Comparison of ENCODE assay signal across 8 cellular contexts in the genomic region with DNA sequence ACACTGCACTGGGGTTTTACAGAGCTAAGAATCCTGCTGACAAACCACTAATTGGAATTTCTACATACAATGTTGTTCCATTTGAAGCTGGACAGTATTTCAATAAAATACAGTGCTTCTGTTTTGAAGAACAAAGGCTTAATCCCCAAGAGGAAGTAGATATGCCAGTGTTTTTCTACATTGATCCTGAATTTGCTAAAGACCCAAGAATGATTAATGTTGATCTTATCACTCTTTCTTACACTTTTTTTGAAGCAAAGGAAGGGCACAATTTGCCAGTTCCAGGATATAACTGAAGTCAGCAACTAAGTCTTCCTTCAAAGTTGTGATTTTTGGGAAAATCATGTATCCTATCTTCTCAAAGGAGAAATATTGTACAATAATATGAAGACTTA. TPM values are rescaled to one million over a fixed set of nuclear protein-coding genes. Genes with fewer than 3 reads are reported as not detected.
DNase-seq lines count a peak whose midpoint lies in the region; ATAC-seq and TF ChIP-seq lines count a peak whose summit lies in the region.
"Not testable (repeated sequence)": the region's sequence is repeated elsewhere in the genome, so short reads cannot be mapped to it uniquely, and the experiment has no call there.

No MANE protein-coding gene starts in this region.

- peak overlapping the region; percentile 74 for H3K9ac ChIP-seq in SK-N-MC (ENCODE audit: insufficient read length)
- H3K9ac ChIP-seq in neuronal stem cell (ENCODE audit: low read depth, low read length, poor library complexity), result not testable (repeated sequence)

- not testable (repeated sequence) for TF ChIP-seq CTCF in breast epithelium (IDR thresholded peaks at IDR 0.05); fibroblast of mammary gland (conservative IDR thresholded peaks at IDR 0.05; ENCODE audit: control insufficient read depth, insufficient read depth, low read depth, low read length); kidney epithelial cell (IDR thresholded peaks at IDR 0.05; ENCODE audit: insufficient read depth, low read length, poor library complexity, severe bottlenecking); type B pancreatic cell (conservative IDR thresholded peaks at IDR 0.05)

- not testable (repeated sequence) for H3K36me3 Mint-ChIP-seq in activated T-helper 17 cell treated with anti-CD3 and anti-CD28 coated beads, Interleukin-2, amount 50 U/mL, for 72 hours (ENCODE audit: low read depth); type B pancreatic cell

- not testable (repeated sequence) for H3K36me3 ChIP-seq in H7 (replicated peaks; ENCODE audit: control insufficient read depth, insufficient read depth, low read length); SK-N-MC (ENCODE audit: insufficient read depth, low read length); breast epithelium; kidney epithelial cell (ENCODE audit: control insufficient read depth, insufficient read depth, low read length); neuronal stem cell (replicated peaks in 1 of 2; ENCODE audit: control insufficient read depth in 2 of 2, insufficient read depth in 2 of 2, low read length in 2 of 2)

- peak overlapping the region; percentile 88 for H2BK15ac ChIP-seq in neuronal stem cell (ENCODE audit: low read length)

- H3K18ac ChIP-seq in neuronal stem cell (ENCODE audit: low read length), result not testable (repeated sequence)

- peak overlapping the region; percentile 41 for H3K4me3 Mint-ChIP-seq in activated T-helper 17 cell treated with anti-CD3 and anti-CD28 coated beads, Interleukin-2, amount 50 U/mL, for 72 hours
- H3K4me3 Mint-ChIP-seq in type B pancreatic cell, result peak overlapping the region; percentile 84

- not testable (repeated sequence) for H3K4me1 ChIP-seq in breast epithelium; neuronal stem cell (ENCODE audit: control insufficient read depth in 2 of 2, insufficient read depth in 1 of 2, low read depth in 1 of 2, low read length in 2 of 2)

- H3K27me3 ChIP-seq in H7 (ENCODE audit: control insufficient read depth, insufficient read depth, low read length); kidney epithelial cell (ENCODE audit: control insufficient read depth, insufficient read depth, low read length); neuronal stem cell (ENCODE audit: control insufficient read depth in 3 of 3, insufficient read depth in 3 of 3, low read depth in 1 of 3, low read length in 3 of 3): not testable (repeated sequence)
- H3K27me3 ChIP-seq in breast epithelium, result peaks cover 0 to 30% of the 10 kb centered on the region in 2 donors

- DNase-seq in H7; breast epithelium (ENCODE audit: low spot score in 2 of 2); fibroblast of mammary gland (ENCODE audit: low read depth); kidney epithelial cell (ENCODE audit: low read depth); neuronal stem cell (ENCODE audit: low spot score); type B pancreatic cell (ENCODE audit: extremely low spot score, unreplicated experiment): not testable (repeated sequence)
- peak; percentile 18 for DNase-seq in SK-N-MC (ENCODE audit: low read depth, low spot score)

- H3K27ac ChIP-seq in SK-N-MC (peak overlapping the region; percentile 51), neuronal stem cell (replicated peaks; ENCODE audit: low read length) (peak overlapping the region; percentile 86)
- H3K27ac ChIP-seq in breast epithelium, result not testable (repeated sequence)

- H3K9me3 Mint-ChIP-seq in activated T-helper 17 cell treated with anti-CD3 and anti-CD28 coated beads, Interleukin-2, amount 50 U/mL, for 72 hours; type B pancreatic cell: not testable (repeated sequence)

- not testable (repeated sequence) for H2BK12ac ChIP-seq in neuronal stem cell (ENCODE audit: low read length)

- intact Hi-C loops in breast epithelium (cut with DNase I; ENCODE audit: low total_unique reads), result loop anchor here (5.0 kb wide), 1 partner anchor 210 kb away; no protein-coding TSS in a partner anchor

- peak overlapping the region; percentile 65 for H3K4me2 ChIP-seq in neuronal stem cell (ENCODE audit: insufficient read depth, low read length, poor library complexity, severe bottlenecking)

- TF ChIP-seq POLR2A in breast epithelium (IDR thresholded peaks at IDR 0.05), result not testable (repeated sequence)

- not testable (repeated sequence) for H2BK120ac ChIP-seq in neuronal stem cell (ENCODE audit: low read depth, low read length)

- not testable (repeated sequence) for H3K79me1 ChIP-seq in neuronal stem cell (ENCODE audit: low read depth, low read length)

- not testable (repeated sequence) for H3K23ac ChIP-seq in neuronal stem cell (ENCODE audit: low read depth, low read length, poor library complexity)

- H3K4ac ChIP-seq in neuronal stem cell (ENCODE audit: low read length), result not testable (repeated sequence)

- not testable (repeated sequence) for H3K27ac Mint-ChIP-seq in activated T-helper 17 cell treated with anti-CD3 and anti-CD28 coated beads, Interleukin-2, amount 50 U/mL, for 72 hours
- peak overlapping the region; percentile 1 for H3K27ac Mint-ChIP-seq in type B pancreatic cell

- not testable (repeated sequence) for H2AK5ac ChIP-seq in neuronal stem cell (ENCODE audit: low read depth, low read length)

- H2AFZ ChIP-seq in neuronal stem cell (ENCODE audit: low read length), result peak overlapping the region; percentile 90

- not testable (repeated sequence) for H4K8ac ChIP-seq in neuronal stem cell (ENCODE audit: low read depth, low read length)

- not testable (repeated sequence) for ATAC-seq in activated T-helper 17 cell treated with anti-CD3 and anti-CD28 coated beads, Interleukin-2, amount 50 U/mL, for 72 hours (replicated peaks)

- H3K27me3 Mint-ChIP-seq in activated T-helper 17 cell treated with anti-CD3 and anti-CD28 coated beads, Interleukin-2, amount 50 U/mL, for 72 hours, result peaks cover 17% of the 10 kb centered on the region
- H3K27me3 Mint-ChIP-seq in type B pancreatic cell, result not testable (repeated sequence)

- not testable (repeated sequence) for H3K9me3 ChIP-seq in SK-N-MC (ENCODE audit: low read depth, low read length); breast epithelium; neuronal stem cell (replicated peaks in 1 of 2; ENCODE audit: control insufficient read depth in 2 of 2, insufficient read depth in 1 of 2, low read depth in 1 of 2, low read length in 2 of 2)

- not testable (repeated sequence) for H4K91ac ChIP-seq in neuronal stem cell (ENCODE audit: low read depth, low read length, poor library complexity)

- peaks cover 20% of the 10 kb centered on the region for H3K4me1 Mint-ChIP-seq in activated T-helper 17 cell treated with anti-CD3 and anti-CD28 coated beads, Interleukin-2, amount 50 U/mL, for 72 hours
- H3K4me1 Mint-ChIP-seq in type B pancreatic cell (ENCODE audit: unreplicated experiment), result not testable (repeated sequence)

- not testable (repeated sequence) for H2BK5ac ChIP-seq in neuronal stem cell (ENCODE audit: low read length)

- H3K14ac ChIP-seq in neuronal stem cell (ENCODE audit: low read length), result not testable (repeated sequence)

- H3K4me3 ChIP-seq in H7 (ENCODE audit: insufficient read depth, low read depth, low read length) (peak overlapping the region; percentile 76), SK-N-MC (peak overlapping the region; percentile 90), breast epithelium (peak overlapping the region in 2 of 3 donors; percentile 42 to 62), fibroblast of mammary gland (ENCODE audit: control insufficient read depth, low read depth, low read length) (peak overlapping the region; percentile 48), kidney epithelial cell (ENCODE audit: low read depth, low read length) (peak overlapping the region; percentile 47), neuronal stem cell (ENCODE audit: low read length in 2 of 2) (peak overlapping the region; percentile 40 to 91)

RNA-seq across cellular contexts. Expression of gene ZSCAN23, which starts 4.2 kb away (rescaled TPM):
- total RNA-seq in H7 (2014; rRNA removed; shearing (Covaris generic)), result 3.0 and 6.5 TPM in 2 replicates
- total RNA-seq in activated T-helper 17 cell treated with anti-CD3 and anti-CD28 coated beads, Interleukin-2, amount 50 U/mL, for 72 hours, result under 1 TPM; 0.24 to 0.52 TPM
- total RNA-seq in breast epithelium (1 to 10 TPM; 1.1 to 6.0 (median 5.6) TPM), kidney epithelial cell (1.6 and 3.1 TPM in 2 replicates), type B pancreatic cell (ENCODE audit: low replicate concordance) (10.3 and 11.2 TPM in 2 replicates)
- polyA plus RNA-seq in neuronal stem cell (2013, experiment 1 of 2), result 4.9 TPM
- 3.7 TPM for polyA plus RNA-seq in neuronal stem cell (2013, experiment 2 of 2)

RNA-seq across cellular contexts. Expression of gene ZSCAN12, which starts 48.0 kb away (rescaled TPM):
- 4.6 and 7.1 TPM in 2 replicates for total RNA-seq in H7 (2014; rRNA removed; shearing (Covaris generic))
- total RNA-seq in activated T-helper 17 cell treated with anti-CD3 and anti-CD28 coated beads, Interleukin-2, amount 50 U/mL, for 72 hours, result 1 to 10 TPM; 2.9 to 4.3 TPM
- 10 to 100 TPM in 1 of 3 donors, 1 to 10 TPM in 2; 4.2 to 11.6 (median 7.5) TPM for total RNA-seq in breast epithelium
- total RNA-seq in kidney epithelial cell, result 6.5 and 6.7 TPM in 2 replicates
- 5.6 TPM for polyA plus RNA-seq in neuronal stem cell (2013, experiment 1 of 2)
- 5.8 TPM for polyA plus RNA-seq in neuronal stem cell (2013, experiment 2 of 2)
- total RNA-seq in type B pancreatic cell (ENCODE audit: low replicate concordance), result 9.6 and 12.4 TPM in 2 replicates
